Comparison of ENCODE assay signal across 19 cellular contexts in the genomic region with DNA sequence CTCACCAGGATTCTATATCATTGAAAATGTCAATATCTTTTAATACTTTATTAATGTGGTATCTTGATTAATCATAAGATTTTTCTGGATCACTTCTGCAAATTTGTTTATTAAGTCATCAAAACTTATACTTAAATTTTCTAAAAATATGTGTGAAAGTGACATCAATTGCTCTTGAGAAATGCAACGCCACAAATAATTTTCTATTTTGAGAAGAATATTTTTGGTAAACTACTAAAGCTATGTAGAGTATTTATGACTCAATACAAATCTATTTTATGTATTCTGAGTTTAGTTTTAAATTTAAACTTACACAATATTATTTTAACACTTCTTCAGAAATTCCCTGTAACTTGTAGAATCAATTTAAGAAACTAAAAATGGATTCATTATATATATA.
"Had no signal": no experiment of that assay in that cellular context is flagged by ENCODE, and none has a peak within 500 bp of the region (broad histone marks: within the 10 kb centered on the region; RNA-seq: fewer than 3 reads in every experiment).

No MANE protein-coding gene starts in this region.

- FAIRE-seq: endothelial cell of umbilical vein, islet of Langerhans, urothelium cell line had no signal

- H3K4me3 ChIP-seq: colonic mucosa, heart left ventricle, skin epidermis, stomach, thoracic aorta had no signal

- DNase-seq: colonic mucosa; dermis blood vessel endothelial cell; erythroblast; heart left ventricle; hippocampal formation; mammary epithelial cell; naive thymus-derived CD4-positive, alpha-beta T cell; nephron progenitor cell; stimulated activated CD4-positive, alpha-beta T cell treated with anti-CD3 and anti-CD28 coated beads, Interleukin-12 subunit alpha, Interleukin-12 subunit beta, amount 100 ng/mL, for 4 hours; stimulated activated naive CD4-positive, alpha-beta T cell; stomach; substantia nigra had no signal

- H3K9me3 ChIP-seq: colonic mucosa, heart left ventricle, stomach, thoracic aorta had no signal

- H3K36me3 ChIP-seq: colonic mucosa, heart left ventricle, stomach, thoracic aorta had no signal

- ATAC-seq: heart left ventricle; left lobe of liver; naive thymus-derived CD4-positive, alpha-beta T cell; sciatic nerve had no signal

- H3K27me3 ChIP-seq: colonic mucosa, heart left ventricle, stomach had no signal

- H3K27ac ChIP-seq: colonic mucosa, heart left ventricle, skin epidermis, stomach, thoracic aorta had no signal

- H3K4me1 ChIP-seq: colonic mucosa, heart left ventricle, stomach had no signal
